26 cellular contexts compared by ENCODE assay signal in genomic region chr2:193556766-193557470, GRCh38.
DNase-seq lines count a peak whose midpoint lies in the region; ATAC-seq and TF ChIP-seq lines count a peak whose summit lies in the region.
"Had no signal": no experiment of that assay in that cellular context is flagged by ENCODE, and none has a peak within 500 bp of the region (broad histone marks: within the 10 kb centered on the region; RNA-seq: fewer than 3 reads in every experiment).

No MANE protein-coding gene starts in this region.

- no peaks in the 10 kb centered on the region for H3K36me3 ChIP-seq in breast epithelium
- H3K36me3 ChIP-seq in heart right ventricle = no peaks in the 10 kb centered on the region

- H3K9me3 ChIP-seq in breast epithelium = no peaks in the 10 kb centered on the region
- H3K9me3 ChIP-seq in heart right ventricle = peaks cover 0 to 12% (median 0%) of the 10 kb centered on the region in 11 donors

- POLR2A ChIA-PET in MCF 10A (lab: Yijun Ruan, JAX) = no interaction called here

- no peaks in the 10 kb centered on the region for H3K4me1 Mint-ChIP-seq in MCF 10A (ENCODE audit: insufficient read depth, unreplicated experiment)
- H3K4me1 Mint-ChIP-seq: activated CD4-positive, alpha-beta memory T cell treated with anti-CD3 and anti-CD28 coated beads, Interleukin-2, amount 10 ng/mL, durations not matched to agents 7 days and 5 days; T-helper 17 cell had no signal

- ATAC-seq in heart right ventricle = no peak
- ATAC-seq: HCT116; natural killer cell treated with Interleukin-12 subunit alpha and Interleukin-12 subunit beta and Interleukin-15 and Interleukin-18, amount 100 ng/mL, for 72 hours; T-helper 17 cell had no signal

- H3K27me3 Mint-ChIP-seq in MCF 10A (ENCODE audit: insufficient read depth, unreplicated experiment) = no peaks in the 10 kb centered on the region
- H3K27me3 Mint-ChIP-seq: activated CD4-positive, alpha-beta memory T cell treated with anti-CD3 and anti-CD28 coated beads, Interleukin-2, amount 10 ng/mL, durations not matched to agents 7 days and 5 days; activated T-cell treated with anti-CD3 and anti-CD28 coated beads, Interleukin-2, amount 50 U/mL, for 24 hours; natural killer cell treated with Interleukin-12 subunit alpha and Interleukin-12 subunit beta and Interleukin-15 and Interleukin-18, amount 100 ng/mL, for 72 hours; T-helper 17 cell had no signal

- BruUV-seq in MCF 10A (replicated peaks; lab: Mats Ljungman, UMichigan) = no TSS peak

- intact Hi-C loops in MCF 10A (cut with micrococcal nuclease) = no loop called here
- intact Hi-C loops in breast epithelium (cut with DNase I; ENCODE audit: low total_unique reads) = no loop called here
- intact Hi-C loops in heart right ventricle (cut with DNase I) = no loop called here

- H3K27ac ChIP-seq in breast epithelium (no peak overlapping the region), heart right ventricle (no peak overlapping the region)
- H3K27ac ChIP-seq: C4-2B, HL-60 had no signal

- H3K9me3 Mint-ChIP-seq in MCF 10A (ENCODE audit: unreplicated experiment) = no peaks in the 10 kb centered on the region
- H3K9me3 Mint-ChIP-seq: activated CD4-positive, alpha-beta memory T cell treated with anti-CD3 and anti-CD28 coated beads, Interleukin-2, amount 10 ng/mL, durations not matched to agents 7 days and 5 days; activated T-cell treated with anti-CD3 and anti-CD28 coated beads, Interleukin-2, amount 50 U/mL, for 24 hours; endodermal cell had no signal

- H3K27me3 ChIP-seq in breast epithelium (no peaks in the 10 kb centered on the region), heart right ventricle (no peaks in the 10 kb centered on the region)

- DNase-seq in MCF 10A (ENCODE audit: unreplicated experiment) (peak; percentile 9), breast epithelium (ENCODE audit: low spot score in 2 of 2) (no peak), RPMI7951 (ENCODE audit: low read depth) (peak; percentile 15), fibroblast of pulmonary artery (ENCODE audit: low read depth) (peak; percentile 51), stromal cell of bone marrow (ENCODE audit: low read depth) (peak; percentile 3), heart right ventricle (no peak), LoVo (ENCODE audit: low spot score) (no peak)
- no peak for DNase-seq in activated CD8-positive, alpha-beta memory T cell treated with anti-CD3 and anti-CD28 coated beads for 24 hours
- DNase-seq: activated CD4-positive, alpha-beta memory T cell treated with anti-CD3 and anti-CD28 coated beads, Interleukin-2, amount 10 ng/mL, durations not matched to agents 7 days and 5 days; activated naive CD4-positive, alpha-beta T cell treated with Interleukin-2 at 50 U/mL for 16 hours; activated T-cell treated with anti-CD3 and anti-CD28 coated beads, Interleukin-2, amount 50 U/mL, for 24 hours; aorta; endodermal cell; KBM-7; mesendoderm; NCI-H1048; NCI-H2029; NCI-H524 treated with DMSO at 0.1 percent for 48 hours; OCI-M1; stimulated activated CD4-positive, alpha-beta T cell treated with anti-CD3 and anti-CD28 coated beads, Interleukin-4, amount 100 ng/mL, for 4 hours; T-helper 17 cell had no signal

- TF ChIP-seq CTCF in MCF 10A (IDR thresholded peaks at IDR 0.05; ENCODE audit: unreplicated experiment) (no peak), breast epithelium (IDR thresholded peaks at IDR 0.05) (no peak), fibroblast of pulmonary artery (IDR thresholded peaks at IDR 0.05; ENCODE audit: low read length, missing control alignments) (no peak), heart right ventricle (IDR thresholded peaks at IDR 0.05) (no peak)

- H3K4me3 ChIP-seq in breast epithelium (no peak overlapping the region), fibroblast of pulmonary artery (replicated peaks; ENCODE audit: low read depth, low read length) (no peak overlapping the region), heart right ventricle (no peak overlapping the region)
- H3K4me3 ChIP-seq: smooth muscle cell had no signal

- CTCF ChIA-PET in MCF 10A (lab: Yijun Ruan, JAX) = interaction anchor here (0.7 kb wide), 1 partner anchor 869 kb away, joined by 3 read pairs; no protein-coding TSS in a partner anchor

- TF ChIP-seq POLR2A in breast epithelium (IDR thresholded peaks at IDR 0.05) = no peak

- WGBS in heart right ventricle, 2 donors = 58 to 67% methylated on average over 1 of the region's 1 CpG

- H3K4me3 Mint-ChIP-seq in MCF 10A (ENCODE audit: unreplicated experiment) = no peak overlapping the region
- H3K4me3 Mint-ChIP-seq: activated CD4-positive, alpha-beta memory T cell treated with anti-CD3 and anti-CD28 coated beads, Interleukin-2, amount 10 ng/mL, durations not matched to agents 7 days and 5 days; activated T-cell treated with anti-CD3 and anti-CD28 coated beads, Interleukin-2, amount 50 U/mL, for 24 hours; endodermal cell; natural killer cell treated with Interleukin-12 subunit alpha and Interleukin-12 subunit beta and Interleukin-15 and Interleukin-18, amount 100 ng/mL, for 72 hours; T-helper 17 cell had no signal

- H3K4me1 ChIP-seq in breast epithelium (no peaks in the 10 kb centered on the region), heart right ventricle (no peaks in the 10 kb centered on the region)

- no peak overlapping the region for H3K27ac Mint-ChIP-seq in MCF 10A (ENCODE audit: low read depth, unreplicated experiment)
- H3K27ac Mint-ChIP-seq: activated CD4-positive, alpha-beta memory T cell treated with anti-CD3 and anti-CD28 coated beads, Interleukin-2, amount 10 ng/mL, durations not matched to agents 7 days and 5 days; activated T-cell treated with anti-CD3 and anti-CD28 coated beads, Interleukin-2, amount 50 U/mL, for 24 hours; endodermal cell; natural killer cell treated with Interleukin-12 subunit alpha and Interleukin-12 subunit beta and Interleukin-15 and Interleukin-18, amount 100 ng/mL, for 72 hours; T-helper 17 cell had no signal

- no peaks in the 10 kb centered on the region for H3K36me3 Mint-ChIP-seq in MCF 10A (ENCODE audit: insufficient read depth, unreplicated experiment)
- H3K36me3 Mint-ChIP-seq: natural killer cell treated with Interleukin-12 subunit alpha and Interleukin-12 subunit beta and Interleukin-15 and Interleukin-18, amount 100 ng/mL, for 72 hours had no signal

Comparison
In these comparisons a context has a peak if more than half of its experiments do, and no peak if none do; other contexts are left out.
1. DNase-seq: peak in MCF 10A (single experiment), RPMI7951 (single experiment), fibroblast of pulmonary artery (single experiment) and stromal cell of bone marrow (single experiment); none in breast epithelium (0 of 2), heart right ventricle (0 of 2), activated CD8-positive, alpha-beta memory T cell treated with anti-CD3 and anti-CD28 coated beads for 24 hours (single experiment) and LoVo (single experiment).